Comparison of ENCODE assay signal across 24 cellular contexts in the genomic region with DNA sequence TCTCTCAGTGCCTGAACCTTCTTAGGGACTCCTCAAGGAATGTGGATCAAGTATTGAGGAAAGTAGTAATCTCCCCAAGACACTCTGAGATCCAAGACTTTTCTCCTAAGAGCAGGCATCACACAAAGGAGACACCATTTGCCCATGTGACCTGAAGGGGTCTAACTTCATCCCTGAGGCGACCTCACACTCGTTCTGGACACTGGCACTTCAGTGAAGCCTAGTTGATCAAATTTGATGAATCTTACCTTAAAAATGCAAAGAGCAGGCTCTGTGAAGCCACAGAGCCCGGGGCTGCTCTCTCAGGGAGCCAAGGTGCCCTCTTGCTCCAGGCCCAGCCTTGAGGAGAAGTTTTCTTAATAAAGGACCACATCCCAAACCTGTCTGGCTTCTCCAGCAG.
"Had no signal": no experiment of that assay in that cellular context is flagged by ENCODE, and none has a peak within 500 bp of the region (broad histone marks: within the 10 kb centered on the region; RNA-seq: fewer than 3 reads in every experiment).

No MANE protein-coding gene starts in this region.

- ATAC-seq: gastrocnemius medialis; left cardiac atrium; left lung; naive thymus-derived CD4-positive, alpha-beta T cell; sciatic nerve had no signal

- H3K9me3 Mint-ChIP-seq: nephron; stimulated activated effector memory CD8-positive, alpha-beta T cell treated with anti-CD3 and anti-CD28 coated beads, Interleukin-12 subunit alpha, Interleukin-12 subunit beta, amount 100 ng/mL, for 72 hours had no signal

- H3K4me1 ChIP-seq: gastrocnemius medialis, left lung, parathyroid adenoma, stomach, thyroid gland had no signal

- H3K9ac ChIP-seq: parathyroid adenoma had no signal

- H3K4me1 Mint-ChIP-seq: naive thymus-derived CD4-positive, alpha-beta T cell; nephron; stimulated activated effector memory CD8-positive, alpha-beta T cell treated with anti-CD3 and anti-CD28 coated beads, Interleukin-12 subunit alpha, Interleukin-12 subunit beta, amount 100 ng/mL, for 72 hours had no signal

- H3K79me2 ChIP-seq: hepatocyte, parathyroid adenoma had no signal

- DNase-seq: dermis blood vessel endothelial cell; effector memory CD4-positive, alpha-beta T cell; erythroblast; gastrocnemius medialis; head of caudate nucleus; left cardiac atrium; left lung; mesendoderm; midbrain; naive thymus-derived CD4-positive, alpha-beta T cell; occipital lobe; stimulated activated CD4-positive, alpha-beta T cell treated with anti-CD3 and anti-CD28 coated beads, Interleukin-2, amount 100 ng/mL, for 24 hours; stimulated activated CD4-positive, alpha-beta T cell treated with anti-CD3 and anti-CD28 coated beads, Interleukin-4, amount 100 ng/mL, for 24 hours; stimulated activated naive CD4-positive, alpha-beta T cell treated with Interleukin-2 at 50 U/mL for 16 hours; stomach; thyroid gland; trophoblast cell had no signal

- H3K9me3 ChIP-seq: gastrocnemius medialis, left lung, stomach, thyroid gland had no signal

- H3K4me3 Mint-ChIP-seq: naive thymus-derived CD4-positive, alpha-beta T cell; nephron; stimulated activated effector memory CD8-positive, alpha-beta T cell treated with anti-CD3 and anti-CD28 coated beads, Interleukin-12 subunit alpha, Interleukin-12 subunit beta, amount 100 ng/mL, for 72 hours had no signal

- H3K27me3 ChIP-seq: gastrocnemius medialis, hepatocyte, left lung, stomach, thyroid gland had no signal

- H3K4me3 ChIP-seq: coronary artery, gastrocnemius medialis, hepatocyte, left lung, stomach, thyroid gland had no signal

- H2AFZ ChIP-seq: hepatocyte, parathyroid adenoma had no signal

- H3K4me2 ChIP-seq: hepatocyte had no signal

- H3K36me3 ChIP-seq: gastrocnemius medialis, left lung, stomach, thyroid gland had no signal

- H3K36me3 Mint-ChIP-seq: naive thymus-derived CD4-positive, alpha-beta T cell; stimulated activated effector memory CD8-positive, alpha-beta T cell treated with anti-CD3 and anti-CD28 coated beads, Interleukin-12 subunit alpha, Interleukin-12 subunit beta, amount 100 ng/mL, for 72 hours had no signal

- H3K27ac ChIP-seq: coronary artery, gastrocnemius medialis, hepatocyte, left lung, parathyroid adenoma, stomach, thyroid gland had no signal

- H3K27ac Mint-ChIP-seq: naive thymus-derived CD4-positive, alpha-beta T cell; nephron; progenitor cell of endocrine pancreas; stimulated activated effector memory CD8-positive, alpha-beta T cell treated with anti-CD3 and anti-CD28 coated beads, Interleukin-12 subunit alpha, Interleukin-12 subunit beta, amount 100 ng/mL, for 72 hours had no signal
